Comparison of ENCODE assay signal across 8 cellular contexts in genomic region chr3:100261481-100261903, GRCh38. TPM values are rescaled to one million over a fixed set of nuclear protein-coding genes. Genes with fewer than 3 reads are reported as not detected.
DNase-seq lines count a peak whose midpoint lies in the region; ATAC-seq and FAIRE-seq lines count a peak whose summit lies in the region.

No MANE protein-coding gene starts in this region.

- no peaks in the 10 kb centered on the region for H3K27me3 Mint-ChIP-seq in activated CD4-positive, alpha-beta memory T cell treated with anti-CD3 and anti-CD28 coated beads, Interleukin-2, amount 10 ng/mL, durations not matched to agents 7 days and 5 days
- H3K27me3 Mint-ChIP-seq in stimulated activated naive CD8-positive, alpha-beta T cell treated with anti-CD3 and anti-CD28 coated beads, Interleukin-15, amount 100 ng/mL, for 72 hours = no peaks in the 10 kb centered on the region

- H3K4me3 ChIP-seq in iPS-15b (ENCODE audit: low read depth, low read length) = peak overlapping the region; percentile 93

- H3K36me3 ChIP-seq in iPS-15b (ENCODE audit: control insufficient read depth, insufficient read depth, low read length) = no peaks in the 10 kb centered on the region

- no peaks in the 10 kb centered on the region for H3K27me3 ChIP-seq in iPS-15b (ENCODE audit: control insufficient read depth, insufficient read depth, low read length)

- no peak for FAIRE-seq in urothelium cell line (lab: Jason Lieb, UNC)

- peaks cover 4% of the 10 kb centered on the region for H3K4me1 ChIP-seq in iPS-15b (ENCODE audit: control insufficient read depth, insufficient read depth, low read length)

- DNase-seq in NCI-H748 (lab: John Stamatoyannopoulos, UW; ENCODE audit: unreplicated experiment) (peak; percentile 22), NCI-H748 treated with DMSO at 0.1 percent for 48 hours (lab: John Stamatoyannopoulos, UW) (no peak), urothelium cell line (ENCODE audit: low spot score) (no peak), HPDE6-E6E7 (ENCODE audit: extremely low spot score) (no peak)
- DNase-seq in activated CD4-positive, alpha-beta memory T cell treated with anti-CD3 and anti-CD28 coated beads, Interleukin-2, amount 10 ng/mL, durations not matched to agents 7 days and 5 days = no peak
- DNase-seq in stimulated activated naive CD8-positive, alpha-beta T cell treated with anti-CD3 and anti-CD28 coated beads, Interleukin-15, amount 100 ng/mL, for 72 hours = no peak

- H3K9me3 ChIP-seq in iPS-15b (ENCODE audit: control insufficient read depth, insufficient read depth, low read length) = no peaks in the 10 kb centered on the region

- CTCF ChIA-PET in activated CD4-positive, alpha-beta memory T cell treated with anti-CD3 and anti-CD28 coated beads, Interleukin-2, amount 10 ng/mL, durations not matched to agents 7 days and 5 days (lab: Charles Lee) = interaction anchor here (1.7 to 1.8 kb wide), 4 partner anchors 9 to 443 kb away, joined by 5 to 7 read pairs (median 6); partner anchors contain the start of gene CMSS1

- H3K9me3 Mint-ChIP-seq in activated CD4-positive, alpha-beta memory T cell treated with anti-CD3 and anti-CD28 coated beads, Interleukin-2, amount 10 ng/mL, durations not matched to agents 7 days and 5 days = no peaks in the 10 kb centered on the region
- no peaks in the 10 kb centered on the region for H3K9me3 Mint-ChIP-seq in stimulated activated naive CD8-positive, alpha-beta T cell treated with anti-CD3 and anti-CD28 coated beads, Interleukin-15, amount 100 ng/mL, for 72 hours

- POLR2A ChIA-PET in activated CD4-positive, alpha-beta memory T cell treated with anti-CD3 and anti-CD28 coated beads, Interleukin-2, amount 10 ng/mL, durations not matched to agents 7 days and 5 days (lab: Charles Lee) = interaction anchor here (0.6 to 2.8 kb wide), 5 partner anchors 8 to 445 kb away, joined by 4 to 19 read pairs (median 7); partner anchors contain the start of genes LNP1 and TOMM70

- peaks cover 42% of the 10 kb centered on the region for H3K4me1 Mint-ChIP-seq in activated CD4-positive, alpha-beta memory T cell treated with anti-CD3 and anti-CD28 coated beads, Interleukin-2, amount 10 ng/mL, durations not matched to agents 7 days and 5 days
- H3K4me1 Mint-ChIP-seq in stimulated activated naive CD8-positive, alpha-beta T cell treated with anti-CD3 and anti-CD28 coated beads, Interleukin-15, amount 100 ng/mL, for 72 hours = peaks cover 70% of the 10 kb centered on the region

- peak overlapping the region; percentile 88 for H3K9ac ChIP-seq in iPS-15b (ENCODE audit: low read depth, low read length)

- H3K36me3 Mint-ChIP-seq in activated CD4-positive, alpha-beta memory T cell treated with anti-CD3 and anti-CD28 coated beads, Interleukin-2, amount 10 ng/mL, durations not matched to agents 7 days and 5 days (ENCODE audit: low read depth) = peaks cover 2% of the 10 kb centered on the region

- H3K4me3 Mint-ChIP-seq in activated CD4-positive, alpha-beta memory T cell treated with anti-CD3 and anti-CD28 coated beads, Interleukin-2, amount 10 ng/mL, durations not matched to agents 7 days and 5 days = peak overlapping the region; percentile 96
- peak overlapping the region; percentile 87 to 95 for H3K4me3 Mint-ChIP-seq in stimulated activated naive CD8-positive, alpha-beta T cell treated with anti-CD3 and anti-CD28 coated beads, Interleukin-15, amount 100 ng/mL, for 72 hours

- ATAC-seq in stimulated activated naive CD8-positive, alpha-beta T cell treated with anti-CD3 and anti-CD28 coated beads, Interleukin-15, amount 100 ng/mL, for 72 hours = no peak
- ATAC-seq in HG02678 (IDR thresholded peaks at IDR 0.05; ENCODE audit: unreplicated experiment) = no peak

- peak overlapping the region; percentile 84 for H3K27ac Mint-ChIP-seq in activated CD4-positive, alpha-beta memory T cell treated with anti-CD3 and anti-CD28 coated beads, Interleukin-2, amount 10 ng/mL, durations not matched to agents 7 days and 5 days
- H3K27ac Mint-ChIP-seq in stimulated activated naive CD8-positive, alpha-beta T cell treated with anti-CD3 and anti-CD28 coated beads, Interleukin-15, amount 100 ng/mL, for 72 hours = peak overlapping the region; percentile 95 to 99

RNA-seq across cellular contexts. Expression of gene TBC1D23, which starts 0.7 kb away (rescaled TPM):
- total RNA-seq in activated CD4-positive, alpha-beta memory T cell treated with anti-CD3 and anti-CD28 coated beads, Interleukin-2, amount 10 ng/mL, durations not matched to agents 7 days and 5 days = 10 to 100 TPM; 26.5 to 29.3 TPM
